Comparison of ENCODE assay signal across 16 cellular contexts in genomic region chr14:87996276-87996592, GRCh38. TPM values are rescaled to one million over a fixed set of nuclear protein-coding genes. Genes with fewer than 3 reads are reported as not detected.
DNase-seq lines count a peak whose midpoint lies in the region; ATAC-seq, FAIRE-seq and TF ChIP-seq lines count a peak whose summit lies in the region.
"Had no signal": no experiment of that assay in that cellular context is flagged by ENCODE, and none has a peak within 500 bp of the region (broad histone marks: within the 10 kb centered on the region; RNA-seq: fewer than 3 reads in every experiment).

No MANE protein-coding gene starts in this region.

- peaks cover 36% of the 10 kb centered on the region for H3K4me1 ChIP-seq in cardiac muscle cell (ENCODE audit: low read depth)
- H3K4me1 ChIP-seq in right atrium auricular region = peaks cover 0 to 26% of the 10 kb centered on the region in 2 donors
- H3K4me1 ChIP-seq in GM12878 (ENCODE audit: control insufficient read depth, insufficient read depth, low read length) = peaks cover 26% of the 10 kb centered on the region
- H3K4me1 ChIP-seq in upper lobe of left lung = peaks cover 15 to 25% (median 18%) of the 10 kb centered on the region in 4 donors

- H3K4me3 Mint-ChIP-seq in mesothelial cell of epicardium = no peak overlapping the region
- H3K4me3 Mint-ChIP-seq: activated CD4-positive, alpha-beta T cell treated with anti-CD3 and anti-CD28 coated beads, Interleukin-2, amount 10 ng/mL, durations not matched to agents 24 days and 14 days; nephron progenitor cell had no signal

- no peaks in the 10 kb centered on the region for H3K36me3 Mint-ChIP-seq in mesothelial cell of epicardium

- H3K9ac ChIP-seq in GM12878 (ENCODE audit: control insufficient read depth, insufficient read depth, low read length) = peak overlapping the region; percentile 15; the same call in 1 of the 2 replicates

- H3K9me3 Mint-ChIP-seq in mesothelial cell of epicardium = no peaks in the 10 kb centered on the region

- WGBS in GM12878 (ENCODE audit: insufficient coverage, insufficient replicate concordance, low lambda C conversion rate, missing lambda C conversion rate) = 93% methylated on average over 1 of the region's 1 CpG
- 30 to 36% methylated on average over 1 of the region's 1 CpG for WGBS in upper lobe of left lung, 2 donors

- H3K27me3 ChIP-seq in cardiac muscle cell (no peaks in the 10 kb centered on the region), right atrium auricular region (no peaks in the 10 kb centered on the region), GM12878 (replicated peaks in 1 of 2; ENCODE audit: control insufficient read depth in 2 of 2, insufficient read depth in 2 of 2, low read length in 1 of 2) (no peaks in the 10 kb centered on the region), upper lobe of left lung (no peaks in the 10 kb centered on the region)
- H3K27me3 ChIP-seq: MG63, uterus had no signal

- TF ChIP-seq CTCF in cardiac muscle cell (IDR thresholded peaks at IDR 0.05; ENCODE audit: low read depth, low read length) (no peak), right atrium auricular region (IDR thresholded peaks at IDR 0.05) (no peak), GM12878 (IDR thresholded peaks at IDR 0.05 in 2 of 3, conservative IDR thresholded peaks at IDR 0.05 in 1 of 3; ENCODE audit: control insufficient read depth in 2 of 3, extremely low read depth in 1 of 3, insufficient read depth in 1 of 3, low read depth in 3 of 3, low read length in 3 of 3) (no peak), mesothelial cell of epicardium (IDR thresholded peaks at IDR 0.05; ENCODE audit: unreplicated experiment) (no peak), upper lobe of left lung (IDR thresholded peaks at IDR 0.05) (no peak)

- H3K79me2 ChIP-seq in GM12878 (ENCODE audit: control insufficient read depth, insufficient read depth, low read length) = no peaks in the 10 kb centered on the region

- TF ChIP-seq EP300 in GM12878 (IDR thresholded peaks at IDR 0.05; ENCODE audit: borderline replicate concordance in 1 of 2, control insufficient read depth in 1 of 2, low read depth in 2 of 2, low read length in 2 of 2) = no peak
- TF ChIP-seq EP300 in upper lobe of left lung (IDR thresholded peaks at IDR 0.05) = no peak

- no peaks in the 10 kb centered on the region for H4K20me1 ChIP-seq in GM12878 (ENCODE audit: control insufficient read depth, insufficient read depth)

- POLR2A ChIA-PET in GM12878 (lab: Charles Lee) = interaction anchor here (5.4 kb wide), 1 partner anchor 9 kb away, joined by 122 read pairs; the partner anchor contains the start of gene GPR65

- SMC1A ChIA-PET in GM12878 (lab: Charles Lee; ENCODE audit: uncharacterized antibody, unreplicated experiment) = interaction anchor here (1.7 to 5.4 kb wide), 4 partner anchors 9 to 51 kb away, joined by 9 to 158 read pairs (median 27); partner anchors contain the start of gene GPR65

- ATAC-seq in GM12878 (no peak), upper lobe of left lung (ENCODE audit: low FRiP score in 2 of 2) (no peak), GM18858 (IDR thresholded peaks at IDR 0.05; ENCODE audit: unreplicated experiment) (no peak)

- TF ChIP-seq POLR2A in GM12878 (IDR thresholded peaks at IDR 0.05; ENCODE audit: low read depth, low read length) = no peak
- TF ChIP-seq POLR2A in upper lobe of left lung (IDR thresholded peaks at IDR 0.05) = no peak

- in situ Hi-C loops in GM12878 (cut with MboI) = no loop called here

- FAIRE-seq in GM12878 (lab: Jason Lieb, UNC) = no peak
- FAIRE-seq: GM12891, islet of Langerhans had no signal

- no peak overlapping the region for H2AFZ ChIP-seq in GM12878 (ENCODE audit: control insufficient read depth, low read depth, low read length)

- H3K27ac ChIP-seq in cardiac muscle cell (peak overlapping the region; percentile 96), right atrium auricular region (peak overlapping the region in 1 of 2 donors; percentile 29), GM12878 (ENCODE audit: control insufficient read depth, insufficient read depth) (peak overlapping the region; percentile 78), upper lobe of left lung (peak overlapping the region in 3 of 4 donors; percentile 80 to 98 (median 97))
- H3K27ac ChIP-seq: uterus had no signal

- TF ChIP-seq RAD21 in GM12878 (IDR thresholded peaks at IDR 0.05; ENCODE audit: insufficient read depth, low read depth, low read length) = no peak

- intact Hi-C loops in GM12878 (cut with micrococcal nuclease; ENCODE audit: unreplicated experiment) = loop anchor here (10.0 kb wide), 1 partner anchor 1959 kb away; the partner anchor contains the start of genes EFCAB11 and TDP1

- H3K36me3 ChIP-seq in cardiac muscle cell = no peaks in the 10 kb centered on the region
- no peaks in the 10 kb centered on the region for H3K36me3 ChIP-seq in right atrium auricular region
- H3K36me3 ChIP-seq in GM12878 (ENCODE audit: control insufficient read depth in 2 of 2, insufficient read depth in 2 of 2, low read length in 1 of 2) = no peaks in the 10 kb centered on the region
- H3K36me3 ChIP-seq in upper lobe of left lung = no peaks in the 10 kb centered on the region
- H3K36me3 ChIP-seq: MG63, uterus had no signal

- BruUV-seq in GM12878 (replicated peaks; lab: Mats Ljungman, UMichigan) = no TSS peak

- H3K27me3 Mint-ChIP-seq in mesothelial cell of epicardium (ENCODE audit: low read depth) = no peaks in the 10 kb centered on the region

- H3K4me1 Mint-ChIP-seq in mesothelial cell of epicardium = peaks cover 40% of the 10 kb centered on the region

- no peak overlapping the region for H3K4me3 ChIP-seq in cardiac muscle cell
- H3K4me3 ChIP-seq in right atrium auricular region = no peak overlapping the region
- no peak overlapping the region for H3K4me3 ChIP-seq in GM12878
- H3K4me3 ChIP-seq in upper lobe of left lung = no peak overlapping the region
- H3K4me3 ChIP-seq: MG63, uterus had no signal

- peak overlapping the region; percentile 85 for H3K27ac Mint-ChIP-seq in mesothelial cell of epicardium
- H3K27ac Mint-ChIP-seq: nephron progenitor cell had no signal

- CTCF ChIA-PET in GM12878 (lab: Yijun Ruan, JAX) = interaction anchor here (1.8 to 3.5 kb wide), 2 partner anchors 13 to 51 kb away, joined by 12 to 22 read pairs; no protein-coding TSS in a partner anchor

- DNase-seq in cardiac muscle cell (ENCODE audit: low read depth in 1 of 2, low spot score in 1 of 2) (no peak), right atrium auricular region (ENCODE audit: low spot score) (no peak), GM12878 (ENCODE audit: low read depth, low spot score) (no peak), mesothelial cell of epicardium (ENCODE audit: low spot score in 2 of 2, unreplicated experiment in 2 of 2) (no peak), upper lobe of left lung (no peak), NCI-H1105 treated with DMSO at 0.1 percent for 48 hours (lab: John Stamatoyannopoulos, UW) (no peak), DMS53 (lab: John Stamatoyannopoulos, UW) (no peak)
- DNase-seq: activated CD4-positive, alpha-beta T cell treated with anti-CD3 and anti-CD28 coated beads, Interleukin-2, amount 10 ng/mL, durations not matched to agents 24 days and 14 days; activated effector memory CD4-positive, alpha-beta T cell treated with Interleukin-2 at 50 U/mL for 16 hours; MG63; nephron progenitor cell; SW 1271; uterus had no signal

- H3K4me2 ChIP-seq in GM12878 (ENCODE audit: control insufficient read depth, insufficient read depth) = no peak overlapping the region

- RAD21 ChIA-PET in GM12878 (lab: Charles Lee; ENCODE audit: unreplicated experiment) = interaction anchor here (2.0 to 5.4 kb wide), 2 partner anchors 9 to 50 kb away, joined by 9 to 107 read pairs; partner anchors contain the start of gene GPR65

- H3K9me3 ChIP-seq in cardiac muscle cell (ENCODE audit: low read depth) (no peaks in the 10 kb centered on the region), right atrium auricular region (no peaks in the 10 kb centered on the region), GM12878 (replicated peaks; ENCODE audit: control insufficient read depth, insufficient read depth, low read length) (no peaks in the 10 kb centered on the region; the same call in 1 of the 3 replicates), upper lobe of left lung (no peaks in the 10 kb centered on the region)
- H3K9me3 ChIP-seq: MG63, uterus had no signal

RNA-seq across cellular contexts. Expression of gene GALC, which starts 3.3 kb away (rescaled TPM):
- 41.9 and 69.5 TPM in 2 replicates for total RNA-seq in cardiac muscle cell
- polyA plus RNA-seq in cardiac muscle cell = 31.3 and 34.6 TPM in 2 replicates
- total RNA-seq in right atrium auricular region = 10 to 100 TPM; 20.8 to 21.8 TPM
- total RNA-seq in GM12878 (2013; cell fraction: nucleolus; rRNA removed) = 63.0 and 73.0 TPM in 2 replicates
- 4.8 and 6.1 TPM in 2 replicates for total RNA-seq in GM12878 (2014; rRNA removed)
- 4.5 and 4.9 TPM in 2 replicates for total RNA-seq in GM12878 (2014; rRNA removed; fragmentation: Illumina TruSeq; extraction: Trizol)
- total RNA-seq in GM12878 (2021) = 4.1 and 7.5 TPM in 2 replicates
- 3.1 TPM for polyA plus RNA-seq in GM12878 (2011; ENCODE audit: low read depth)
- polyA plus RNA-seq in GM12878 (2011; rRNA removed) = 14.0 and 19.2 TPM in 2 replicates
- polyA plus RNA-seq in GM12878 (2011; cell fraction: cytosol; rRNA removed) = 6.2 and 7.0 TPM in 2 replicates
- 14.6 and 15.2 TPM in 2 replicates for polyA plus RNA-seq in GM12878 (2011; cell fraction: nucleus; rRNA removed)
- 3.8 TPM in 2 replicates for polyA plus RNA-seq in GM12878 (2012)
- polyA plus RNA-seq in GM12878 (2014; fragmentation: Illumina TruSeq; extraction: Trizol) = 3.9 and 7.0 TPM in 2 replicates
- polyA plus RNA-seq in GM12878 (2014; fragmentation: Nextera tagmentation; extraction: Ambion mirVana) = 1 to 10 TPM; 1.3 to 1.9 TPM
- polyA plus RNA-seq in GM12878 (2014; rRNA removed) = 2.8 and 4.7 TPM in 2 replicates
- polyA plus RNA-seq in GM12878 (2016; fragmentation: Nextera tagmentation; extraction: Ambion mirVana) = 1 to 10 TPM; 4.6 to 5.0 TPM
- polyA minus RNA-seq in GM12878 (2011; rRNA and poly(A)+ RNA removed) = 12.7 and 13.4 TPM in 2 replicates
- 5.3 and 8.3 TPM in 2 replicates for polyA minus RNA-seq in GM12878 (2011; cell fraction: cytosol; rRNA and poly(A)+ RNA removed)
- 16.3 and 18.2 TPM in 2 replicates for polyA minus RNA-seq in GM12878 (2011; cell fraction: nucleus; rRNA and poly(A)+ RNA removed)
- 26.2 to 29.9 TPM (median 27.1 TPM) in 3 replicates for total RNA-seq in mesothelial cell of epicardium
- 10 to 100 TPM; 24.2 to 64.3 (median 49.0) TPM for total RNA-seq in upper lobe of left lung

RNA-seq across cellular contexts. Expression of gene GPR65, which starts 8.7 kb away (rescaled TPM):
- total RNA-seq in cardiac muscle cell (not detected in 2 replicates), right atrium auricular region (1 to 10 TPM in 1 of 2 donors, under 1 TPM in 1; 0.26 to 1.3 TPM), GM12878 (2014; rRNA removed) (11.5 and 14.0 TPM in 2 replicates), GM12878 (2014; rRNA removed; fragmentation: Illumina TruSeq; extraction: Trizol) (11.6 and 12.7 TPM in 2 replicates), GM12878 (2021) (7.3 and 8.2 TPM in 2 replicates), mesothelial cell of epicardium (not detected in 3 replicates), upper lobe of left lung (1 to 10 TPM; 3.2 to 7.0 (median 3.8) TPM)
- polyA plus RNA-seq in cardiac muscle cell (not detected in 2 replicates), GM12878 (2011; rRNA removed) (14.7 and 25.1 TPM in 2 replicates), GM12878 (2014; fragmentation: Illumina TruSeq; extraction: Trizol) (9.3 and 12.2 TPM in 2 replicates), GM12878 (2014; fragmentation: Nextera tagmentation; extraction: Ambion mirVana) (10 to 100 TPM in 1 of 2 experiments, 1 to 10 TPM in 1; 9.4 to 12.1 TPM), GM12878 (2014; rRNA removed) (3.7 and 4.4 TPM in 2 replicates), GM12878 (2016; fragmentation: Nextera tagmentation; extraction: Ambion mirVana) (1 to 10 TPM; 6.6 to 7.9 TPM)
- 50.5 and 54.0 TPM in 2 replicates for total RNA-seq in GM12878 (2013; cell fraction: nucleolus; rRNA removed)
- 2.5 TPM for polyA plus RNA-seq in GM12878 (2011; ENCODE audit: low read depth)
- 4.3 and 6.1 TPM in 2 replicates for polyA plus RNA-seq in GM12878 (2011; cell fraction: cytosol; rRNA removed)
- polyA plus RNA-seq in GM12878 (2011; cell fraction: nucleus; rRNA removed) = 9.3 and 11.4 TPM in 2 replicates
- 3.5 and 6.0 TPM in 2 replicates for polyA plus RNA-seq in GM12878 (2012)
- polyA minus RNA-seq in GM12878 (2011; rRNA and poly(A)+ RNA removed) = 20.1 and 30.4 TPM in 2 replicates
- polyA minus RNA-seq in GM12878 (2011; cell fraction: cytosol; rRNA and poly(A)+ RNA removed) = 3.6 and 6.1 TPM in 2 replicates
- 17.3 and 22.3 TPM in 2 replicates for polyA minus RNA-seq in GM12878 (2011; cell fraction: nucleus; rRNA and poly(A)+ RNA removed)
